ENCODE assay signal across 26 cellular contexts in genomic region chr7:31004393-31004792, GRCh38. TPM values are rescaled to one million over a fixed set of nuclear protein-coding genes. Genes with fewer than 3 reads are reported as not detected.
"Had no signal": no experiment of that assay in that cellular context is flagged by ENCODE, and none has a peak within 500 bp of the region (broad histone marks: within the 10 kb centered on the region; RNA-seq: fewer than 3 reads in every experiment).

No MANE protein-coding gene starts in this region.

- ATAC-seq: HepG2 had no signal

- H3K4me3 ChIP-seq: MG63, SJSA1, SK-N-MC had no signal

- FAIRE-seq: HepG2, RCC 7860 had no signal

- H3K36me3 ChIP-seq: MG63, SJSA1 had no signal

- H3K27ac ChIP-seq: SJSA1, SK-N-MC had no signal

- H3K9me3 ChIP-seq: MG63, SJSA1 had no signal

- DNase-seq: IMR-90, Karpas-422, KG1, MG63, NCI-H1092, NCI-H1105 treated with DMSO at 0.1 percent for 48 hours, NCI-H1417 treated with DMSO at 0.1 percent for 48 hours, NCI-H146, NCI-H1694 treated with DMSO at 0.1 percent for 48 hours, NCI-H1930, NCI-H2081, NCI-H2107, NCI-H2171, NCI-H226, NCI-H446, NCI-H510A, NCI-H524 treated with DMSO at 0.1 percent for 48 hours, NCI-H774, Right ventricle myocardium superior, RPMI8226, SIG-M5 had no signal

- H3K4me1 ChIP-seq: SJSA1 had no signal

RNA-seq across cellular contexts. Expression of gene GHRHR, which starts 40.6 kb away (rescaled TPM):
- total RNA-seq: HepG2, HT1080, IMR-90, Right ventricle myocardium superior, SJSA1 had no signal

RNA-seq across cellular contexts. Expression of gene ADCYAP1R1, which starts 47.7 kb away (rescaled TPM):
- total RNA-seq: HepG2, IMR-90, SJSA1 had no signal
